In genomic region chr11:94028436-94028835, GRCh38 we compare ENCODE assay signal across 21 cellular contexts. TPM values are rescaled to one million over a fixed set of nuclear protein-coding genes. Genes with fewer than 3 reads are reported as not detected.
DNase-seq lines count a peak whose midpoint lies in the region; ATAC-seq and TF ChIP-seq lines count a peak whose summit lies in the region.
"Had no signal": no experiment of that assay in that cellular context is flagged by ENCODE, and none has a peak within 500 bp of the region (broad histone marks: within the 10 kb centered on the region; RNA-seq: fewer than 3 reads in every experiment).

No MANE protein-coding gene starts in this region.

- no peak for TF ChIP-seq CTCF in fibroblast of the aortic adventitia (IDR thresholded peaks at IDR 0.05; ENCODE audit: insufficient read depth, low read length)

- no peak overlapping the region for H3K4me3 ChIP-seq in fibroblast of the aortic adventitia (ENCODE audit: low read depth, low read length)
- H3K4me3 ChIP-seq in skeletal muscle cell (ENCODE audit: low read depth, low read length) = no peak overlapping the region
- H3K4me3 ChIP-seq: uterus had no signal

- DNase-seq in DMS53 (lab: John Stamatoyannopoulos, UW) = peak; percentile 32
- DNase-seq in DMS53 treated with DMSO at 0.1 percent for 48 hours (lab: John Stamatoyannopoulos, UW; ENCODE audit: unreplicated experiment) = no peak
- DNase-seq in amniotic epithelial cell (ENCODE audit: low read depth) = peak; percentile 67
- DNase-seq in fibroblast of the aortic adventitia (ENCODE audit: low read depth) = peak; percentile 91
- peak; percentile 15 for DNase-seq in skeletal muscle cell (ENCODE audit: low read depth)
- no peak for DNase-seq in NCI-H82 (lab: John Stamatoyannopoulos, UW)
- no peak for DNase-seq in SW480 (ENCODE audit: low spot score)
- DNase-seq: 8988T; activated CD4-positive, CD25-positive, alpha-beta regulatory T cell; activated CD8-positive, alpha-beta memory T cell treated with anti-CD3 and anti-CD28 coated beads, Interleukin-2, amount 10 ng/mL, durations not matched to agents 7 days and 5 days; activated naive CD4-positive, alpha-beta T cell treated with Interleukin-2 at 50 U/mL for 16 hours; COR-L47; H7; NCI-H1417 treated with DMSO at 0.1 percent for 48 hours; occipital lobe; OCI-M1; stimulated activated naive B cell treated with anti-CD40 and anti-IgM and Interleukin-4, amounts not matched to agents 10 μg/mL and 1 μg/mL and 100 μg/mL, for 72 hours; T-cell; uterus had no signal

- ATAC-seq in GM21717 (IDR thresholded peaks at IDR 0.05; ENCODE audit: unreplicated experiment) = no peak
- ATAC-seq: activated CD8-positive, alpha-beta memory T cell treated with anti-CD3 and anti-CD28 coated beads, Interleukin-2, amount 10 ng/mL, durations not matched to agents 7 days and 5 days; stimulated activated naive B cell treated with anti-CD40 and anti-IgM and Interleukin-4, amounts not matched to agents 10 μg/mL and 1 μg/mL and 100 μg/mL, for 72 hours; T-cell had no signal

RNA-seq across cellular contexts. Expression of gene HEPHL1, which starts 7.3 kb away (rescaled TPM):
- total RNA-seq in fibroblast of the aortic adventitia (ENCODE audit: low replicate concordance) = not detected in 2 replicates
- total RNA-seq: activated CD8-positive, alpha-beta memory T cell treated with anti-CD3 and anti-CD28 coated beads, Interleukin-2, amount 10 ng/mL, durations not matched to agents 7 days and 5 days; H7; NCI-H460; occipital lobe; T-cell; uterus had no signal

Comparison
In these comparisons a context has a peak if more than half of its experiments do, and no peak if none do; other contexts are left out.
1. DNase-seq: peak in DMS53 (single experiment), amniotic epithelial cell (single experiment), fibroblast of the aortic adventitia (single experiment) and skeletal muscle cell (single experiment); none in DMS53 treated with DMSO at 0.1 percent for 48 hours (single experiment), NCI-H82 (single experiment) and SW480 (single experiment).